ENCODE assay signal across 1 cellular context in the genomic region with DNA sequence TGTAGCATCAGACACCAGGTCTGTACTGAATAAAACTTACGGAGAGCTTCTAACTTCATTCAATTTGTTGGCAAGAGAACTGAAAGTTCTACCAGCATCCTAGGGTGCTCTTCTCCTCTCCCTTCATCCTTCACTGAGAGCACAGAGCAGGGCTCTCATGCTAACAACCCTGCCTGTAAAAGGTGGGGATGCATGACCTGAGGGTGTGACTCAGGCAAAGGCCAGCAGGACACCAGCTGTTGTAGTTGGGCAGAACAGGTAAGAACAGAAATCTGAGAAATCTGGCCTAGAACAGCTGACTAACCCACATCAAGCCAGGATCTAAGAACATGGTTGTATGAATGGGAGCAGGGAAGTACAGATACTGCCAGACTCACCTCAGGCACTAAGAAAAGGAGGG.
TF ChIP-seq lines count a peak whose summit lies in the region.

No MANE protein-coding gene starts in this region.

TF ChIP-seq in GM23338, 12 proteins besides CTCF, POLR2A, EP300 and RAD21 (continued from another document):
- no peak for TF ChIP-seq EZH2 (IDR thresholded peaks at IDR 0.05; ENCODE audit: low read depth, unreplicated experiment)
- TF ChIP-seq, protein P1, sequence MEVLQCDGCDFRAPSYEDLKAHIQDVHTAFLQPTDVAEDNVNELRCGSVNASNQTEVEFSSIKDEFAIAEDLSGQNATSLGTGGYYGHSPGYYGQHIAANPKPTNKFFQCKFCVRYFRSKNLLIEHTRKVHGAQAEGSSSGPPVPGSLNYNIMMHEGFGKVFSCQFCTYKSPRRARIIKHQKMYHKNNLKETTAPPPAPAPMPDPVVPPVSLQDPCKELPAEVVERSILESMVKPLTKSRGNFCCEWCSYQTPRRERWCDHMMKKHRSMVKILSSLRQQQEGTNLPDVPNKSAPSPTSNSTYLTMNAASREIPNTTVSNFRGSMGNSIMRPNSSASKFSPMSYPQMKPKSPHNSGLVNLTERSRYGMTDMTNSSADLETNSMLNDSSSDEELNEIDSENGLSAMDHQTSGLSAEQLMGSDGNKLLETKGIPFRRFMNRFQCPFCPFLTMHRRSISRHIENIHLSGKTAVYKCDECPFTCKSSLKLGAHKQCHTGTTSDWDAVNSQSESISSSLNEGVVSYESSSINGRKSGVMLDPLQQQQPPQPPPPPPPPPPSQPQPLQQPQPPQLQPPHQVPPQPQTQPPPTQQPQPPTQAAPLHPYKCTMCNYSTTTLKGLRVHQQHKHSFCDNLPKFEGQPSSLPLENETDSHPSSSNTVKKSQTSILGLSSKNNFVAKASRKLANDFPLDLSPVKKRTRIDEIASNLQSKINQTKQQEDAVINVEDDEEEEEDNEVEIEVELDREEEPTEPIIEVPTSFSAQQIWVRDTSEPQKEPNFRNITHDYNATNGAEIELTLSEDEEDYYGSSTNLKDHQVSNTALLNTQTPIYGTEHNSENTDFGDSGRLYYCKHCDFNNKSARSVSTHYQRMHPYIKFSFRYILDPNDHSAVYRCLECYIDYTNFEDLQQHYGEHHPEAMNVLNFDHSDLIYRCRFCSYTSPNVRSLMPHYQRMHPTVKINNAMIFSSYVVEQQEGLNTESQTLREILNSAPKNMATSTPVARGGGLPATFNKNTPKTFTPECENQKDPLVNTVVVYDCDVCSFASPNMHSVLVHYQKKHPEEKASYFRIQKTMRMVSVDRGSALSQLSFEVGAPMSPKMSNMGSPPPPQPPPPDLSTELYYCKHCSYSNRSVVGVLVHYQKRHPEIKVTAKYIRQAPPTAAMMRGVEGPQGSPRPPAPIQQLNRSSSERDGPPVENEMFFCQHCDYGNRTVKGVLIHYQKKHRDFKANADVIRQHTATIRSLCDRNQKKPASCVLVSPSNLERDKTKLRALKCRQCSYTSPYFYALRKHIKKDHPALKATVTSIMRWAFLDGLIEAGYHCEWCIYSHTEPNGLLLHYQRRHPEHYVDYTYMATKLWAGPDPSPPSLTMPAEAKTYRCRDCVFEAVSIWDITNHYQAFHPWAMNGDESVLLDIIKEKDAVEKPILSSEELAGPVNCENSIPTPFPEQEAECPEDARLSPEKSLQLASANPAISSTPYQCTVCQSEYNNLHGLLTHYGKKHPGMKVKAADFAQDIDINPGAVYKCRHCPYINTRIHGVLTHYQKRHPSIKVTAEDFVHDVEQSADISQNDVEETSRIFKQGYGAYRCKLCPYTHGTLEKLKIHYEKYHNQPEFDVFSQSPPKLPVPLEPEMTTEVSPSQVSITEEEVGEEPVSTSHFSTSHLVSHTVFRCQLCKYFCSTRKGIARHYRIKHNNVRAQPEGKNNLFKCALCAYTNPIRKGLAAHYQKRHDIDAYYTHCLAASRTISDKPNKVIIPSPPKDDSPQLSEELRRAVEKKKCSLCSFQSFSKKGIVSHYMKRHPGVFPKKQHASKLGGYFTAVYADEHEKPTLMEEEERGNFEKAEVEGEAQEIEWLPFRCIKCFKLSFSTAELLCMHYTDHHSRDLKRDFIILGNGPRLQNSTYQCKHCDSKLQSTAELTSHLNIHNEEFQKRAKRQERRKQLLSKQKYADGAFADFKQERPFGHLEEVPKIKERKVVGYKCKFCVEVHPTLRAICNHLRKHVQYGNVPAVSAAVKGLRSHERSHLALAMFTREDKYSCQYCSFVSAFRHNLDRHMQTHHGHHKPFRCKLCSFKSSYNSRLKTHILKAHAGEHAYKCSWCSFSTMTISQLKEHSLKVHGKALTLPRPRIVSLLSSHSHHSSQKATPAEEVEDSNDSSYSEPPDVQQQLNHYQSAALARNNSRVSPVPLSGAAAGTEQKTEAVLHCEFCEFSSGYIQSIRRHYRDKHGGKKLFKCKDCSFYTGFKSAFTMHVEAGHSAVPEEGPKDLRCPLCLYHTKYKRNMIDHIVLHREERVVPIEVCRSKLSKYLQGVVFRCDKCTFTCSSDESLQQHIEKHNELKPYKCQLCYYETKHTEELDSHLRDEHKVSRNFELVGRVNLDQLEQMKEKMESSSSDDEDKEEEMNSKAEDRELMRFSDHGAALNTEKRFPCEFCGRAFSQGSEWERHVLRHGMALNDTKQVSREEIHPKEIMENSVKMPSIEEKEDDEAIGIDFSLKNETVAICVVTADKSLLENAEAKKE (CRISPR knock-in tag; IDR thresholded peaks at IDR 0.05): no peak
